Comparison of ENCODE assay signal across 24 cellular contexts in genomic region chr22:48476599-48476998, GRCh38.
DNase-seq lines count a peak whose midpoint lies in the region; TF ChIP-seq lines count a peak whose summit lies in the region.
"Had no signal": no experiment of that assay in that cellular context is flagged by ENCODE, and none has a peak within 500 bp of the region (broad histone marks: within the 10 kb centered on the region; RNA-seq: fewer than 3 reads in every experiment).

No MANE protein-coding gene starts in this region.

- no peak overlapping the region for H3K23ac ChIP-seq in H9 (ENCODE audit: insufficient read length, low read depth, low read length)
- H3K23ac ChIP-seq in neuronal stem cell (ENCODE audit: low read depth, low read length, poor library complexity), result no peak overlapping the region

- H2AK5ac ChIP-seq in H9 (ENCODE audit: insufficient read length, low read length) (no peak overlapping the region), neuronal stem cell (ENCODE audit: low read depth, low read length) (peak overlapping the region; percentile 72)

- H4K20me1 ChIP-seq in H9 (ENCODE audit: control insufficient read depth, insufficient read depth, insufficient read length), result no peaks in the 10 kb centered on the region

- H3K18ac ChIP-seq in H9 (ENCODE audit: insufficient read length, low read depth, low read length), result no peak overlapping the region
- H3K18ac ChIP-seq in neuronal stem cell (ENCODE audit: low read length), result no peak overlapping the region

- H3K27ac Mint-ChIP-seq in H9 (peak overlapping the region in 1 of 3 experiments; percentile 52; a peak in 1 of 7 replicates), chondrocyte (ENCODE audit: unreplicated experiment) (no peak overlapping the region), type B pancreatic cell (no peak overlapping the region)
- H3K27ac Mint-ChIP-seq: HFFc6 had no signal

- H3K9ac ChIP-seq in H9 (ENCODE audit: extremely low read depth, insufficient read length, low read length), result no peak overlapping the region
- H3K9ac ChIP-seq in neuronal stem cell (ENCODE audit: low read depth, low read length, poor library complexity), result no peak overlapping the region
- H3K9ac ChIP-seq: GM23248 had no signal

- no peaks in the 10 kb centered on the region for H3K36me3 ChIP-seq in neuronal stem cell (replicated peaks in 1 of 2; ENCODE audit: control insufficient read depth in 2 of 2, insufficient read depth in 2 of 2, low read length in 2 of 2)
- H3K36me3 ChIP-seq: BE2C, HAP-1 had no signal

- H4K5ac ChIP-seq in H9 (ENCODE audit: insufficient read length, low read depth, low read length), result no peak overlapping the region

- H3K4me1 ChIP-seq in H9 (ENCODE audit: insufficient read depth, low read length) (peaks cover 4% of the 10 kb centered on the region; the same call in 1 of the 2 replicates), neuronal stem cell (ENCODE audit: control insufficient read depth in 2 of 2, insufficient read depth in 1 of 2, low read depth in 1 of 2, low read length in 2 of 2) (no peaks in the 10 kb centered on the region)
- H3K4me1 ChIP-seq: BE2C, HAP-1 had no signal

- H3K4me2 ChIP-seq in H9 (ENCODE audit: insufficient read depth, insufficient read length, low read length) (no peak overlapping the region), neuronal stem cell (ENCODE audit: insufficient read depth, low read length, poor library complexity, severe bottlenecking) (no peak overlapping the region)

- WGBS in H9 (ENCODE audit: extremely low coverage, insufficient read length, low lambda C conversion rate), result no CpG with 5 or more reads among the region's 4 CpGs
- WGBS in neuronal stem cell (ENCODE audit: extremely low coverage in 2 of 2, insufficient read length in 2 of 2, insufficient replicate concordance in 1 of 2), 2 donors, result no CpG with 5 or more reads among the region's 4 CpGs

- H3K9me3 Mint-ChIP-seq in H9 (peaks cover 0 to 3% of the 10 kb centered on the region in 2 experiments; a peak in 3 of 5 replicates), chondrocyte (ENCODE audit: low read depth) (peaks cover 2% of the 10 kb centered on the region), type B pancreatic cell (no peaks in the 10 kb centered on the region)

- H3K9me3 ChIP-seq in H9 (ENCODE audit: control insufficient read depth, low read depth, low read length), result no peaks in the 10 kb centered on the region
- H3K9me3 ChIP-seq in neuronal stem cell (replicated peaks in 1 of 2; ENCODE audit: control insufficient read depth in 2 of 2, insufficient read depth in 1 of 2, low read depth in 1 of 2, low read length in 2 of 2), result no peaks in the 10 kb centered on the region
- H3K9me3 ChIP-seq: BE2C, HAP-1 had no signal

- H3K27ac ChIP-seq in H9 (ENCODE audit: insufficient read length, low read depth, low read length) (no peak overlapping the region), neuronal stem cell (replicated peaks; ENCODE audit: low read length) (no peak overlapping the region)
- H3K27ac ChIP-seq: GM23248 had no signal

- no peaks in the 10 kb centered on the region; a peak in 1 of 7 replicates for H3K36me3 Mint-ChIP-seq in H9 (ENCODE audit: insufficient read depth in 1 of 3, low read depth in 3 of 3)
- H3K36me3 Mint-ChIP-seq in chondrocyte (ENCODE audit: low read depth), result no peaks in the 10 kb centered on the region
- H3K36me3 Mint-ChIP-seq in type B pancreatic cell, result no peaks in the 10 kb centered on the region

- H3K27me3 Mint-ChIP-seq in H9 (ENCODE audit: low read depth) (no peaks in the 10 kb centered on the region; the same call in 1 of the 2 replicates), chondrocyte (ENCODE audit: low read depth) (peaks cover 5% of the 10 kb centered on the region), type B pancreatic cell (no peaks in the 10 kb centered on the region)

- DNase-seq in H9 (peak; percentile 12), chondrocyte (ENCODE audit: low spot score) (peak; percentile 74), neuronal stem cell (ENCODE audit: low spot score) (no peak), type B pancreatic cell (ENCODE audit: extremely low spot score, unreplicated experiment) (peak; percentile 55), AG08395 (ENCODE audit: low spot score) (no peak), NCI-H146 (lab: John Stamatoyannopoulos, UW) (no peak), foreskin melanocyte (no peak)
- DNase-seq: BE2C, Calu3, DMS153, DND-41, GM23248, HFFc6, Kasumi-1, NCI-H1105, NCI-H1436 treated with DMSO at 0.1 percent for 48 hours, NCI-H2029, NCI-H446 treated with DMSO at 0.1 percent for 48 hours, NCI-H526, NCI-H82, RPMI8226, SHP77 had no signal

- H3K27me3 ChIP-seq in H9 (ENCODE audit: insufficient read depth, low read length), result no peaks in the 10 kb centered on the region
- H3K27me3 ChIP-seq in neuronal stem cell (ENCODE audit: control insufficient read depth in 3 of 3, insufficient read depth in 3 of 3, low read depth in 1 of 3, low read length in 3 of 3), result no peaks in the 10 kb centered on the region
- H3K27me3 ChIP-seq: BE2C had no signal

- no peaks in the 10 kb centered on the region for H3K79me1 ChIP-seq in H9 (ENCODE audit: insufficient read depth, low read depth, low read length, poor library complexity, severe bottlenecking)
- H3K79me1 ChIP-seq in neuronal stem cell (ENCODE audit: low read depth, low read length), result no peaks in the 10 kb centered on the region

- H2BK12ac ChIP-seq in H9 (ENCODE audit: insufficient read length, low read depth, low read length), result no peak overlapping the region
- no peak overlapping the region for H2BK12ac ChIP-seq in neuronal stem cell (ENCODE audit: low read length)

- H3K4ac ChIP-seq in H9 (ENCODE audit: low read depth, low read length) (no peak overlapping the region), neuronal stem cell (ENCODE audit: low read length) (no peak overlapping the region)

- H3K14ac ChIP-seq in H9 (ENCODE audit: insufficient read depth, low read length) (no peak overlapping the region), neuronal stem cell (ENCODE audit: low read length) (peak overlapping the region; percentile 65)

- H3K4me1 Mint-ChIP-seq in H9, result peaks cover 14 to 20% of the 10 kb centered on the region in 2 experiments
- no peaks in the 10 kb centered on the region for H3K4me1 Mint-ChIP-seq in chondrocyte (ENCODE audit: low read depth)
- no peaks in the 10 kb centered on the region for H3K4me1 Mint-ChIP-seq in type B pancreatic cell (ENCODE audit: unreplicated experiment)

- no peak overlapping the region for H3K56ac ChIP-seq in H9 (ENCODE audit: insufficient read length, low read depth, low read length)

- no peak overlapping the region for H2BK20ac ChIP-seq in H9 (ENCODE audit: low read depth, low read length, poor library complexity, severe bottlenecking)

- H3K4me3 Mint-ChIP-seq in H9, result no peak overlapping the region
- no peak overlapping the region for H3K4me3 Mint-ChIP-seq in chondrocyte (ENCODE audit: unreplicated experiment)
- no peak overlapping the region for H3K4me3 Mint-ChIP-seq in type B pancreatic cell
- H3K4me3 Mint-ChIP-seq: HFFc6 had no signal

- H3K79me2 ChIP-seq in H9 (ENCODE audit: insufficient read depth, low read length), result no peaks in the 10 kb centered on the region

- no peaks in the 10 kb centered on the region for H3K23me2 ChIP-seq in H9 (ENCODE audit: insufficient read length, low read depth, low read length, poor library complexity, severe bottlenecking)

- no peak overlapping the region for H3K4me3 ChIP-seq in neuronal stem cell (ENCODE audit: low read length in 2 of 2)
- H3K4me3 ChIP-seq: GM23248, HAP-1, K562 had no signal

- no peak overlapping the region for H3T11ph ChIP-seq in H9 (ENCODE audit: low read length)

- H2BK15ac ChIP-seq in H9 (ENCODE audit: low read depth, low read length) (no peak overlapping the region), neuronal stem cell (ENCODE audit: low read length) (peak overlapping the region; percentile 25)

- H2AFZ ChIP-seq in H9 (ENCODE audit: low read length), result no peak overlapping the region
- no peak overlapping the region for H2AFZ ChIP-seq in neuronal stem cell (ENCODE audit: low read length)
- H2AFZ ChIP-seq: GM23248 had no signal

- H2BK120ac ChIP-seq in H9 (ENCODE audit: low read depth, low read length, poor library complexity, severe bottlenecking) (no peak overlapping the region), neuronal stem cell (ENCODE audit: low read depth, low read length) (no peak overlapping the region)

- H4K91ac ChIP-seq in H9 (ENCODE audit: insufficient read length, low read depth, low read length) (no peak overlapping the region), neuronal stem cell (ENCODE audit: low read depth, low read length, poor library complexity) (no peak overlapping the region)

- H2BK5ac ChIP-seq in H9 (ENCODE audit: insufficient read length, low read length) (no peak overlapping the region), neuronal stem cell (ENCODE audit: low read length) (no peak overlapping the region)

- H4K8ac ChIP-seq in H9 (replicated peaks; ENCODE audit: insufficient read length, low read depth, low read length), result no peak overlapping the region
- H4K8ac ChIP-seq in neuronal stem cell (ENCODE audit: low read depth, low read length), result no peak overlapping the region

- TF ChIP-seq CTCF in H9 (conservative IDR thresholded peaks at IDR 0.05), result no peak
- TF ChIP-seq CTCF in chondrocyte (IDR thresholded peaks at IDR 0.05), result no peak
- no peak for TF ChIP-seq CTCF in type B pancreatic cell (conservative IDR thresholded peaks at IDR 0.05)

Comparison
In these comparisons a context has a peak if more than half of its experiments do, and no peak if none do; other contexts are left out.
1. DNase-seq: peak in H9 (single experiment), chondrocyte (single experiment) and type B pancreatic cell (single experiment); none in neuronal stem cell (single experiment), AG08395 (single experiment), NCI-H146 (single experiment) and foreskin melanocyte (single experiment).